In the genomic region with DNA sequence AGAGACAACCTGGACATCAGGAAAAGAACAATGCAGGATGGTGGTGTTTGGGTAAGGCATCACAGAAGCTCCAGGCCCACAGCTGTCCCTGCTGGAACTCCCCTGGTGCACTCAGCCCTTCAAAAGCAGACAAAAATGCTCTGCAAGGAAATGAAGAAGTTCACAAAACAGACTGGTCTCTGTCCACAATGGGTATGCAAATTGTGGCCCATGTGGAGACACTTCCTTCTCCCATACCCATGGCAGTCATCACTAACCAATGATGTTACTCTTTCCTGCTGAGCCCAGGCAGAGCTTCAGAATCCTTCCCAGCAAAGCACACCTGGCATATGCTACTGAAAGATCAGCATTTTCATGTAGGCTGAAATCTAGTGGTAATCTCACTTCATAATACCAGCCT, we compare ENCODE assay signal across 1 cellular context.
TF ChIP-seq lines count a peak whose summit lies in the region.

No MANE protein-coding gene starts in this region.

TF ChIP-seq in SK-N-SH treated with all-trans-retinoic acid at 6 μM for 48 hours, 23 proteins besides CTCF, POLR2A, EP300 and RAD21 (continued from another document):
- TF ChIP-seq ZNF8 (CRISPR knock-in tag; IDR thresholded peaks at IDR 0.05) (no peak), RARB (CRISPR knock-in tag; IDR thresholded peaks at IDR 0.05) (no peak), ZFP30 (CRISPR knock-in tag; IDR thresholded peaks at IDR 0.05) (no peak), ZC3H10 (CRISPR knock-in tag; IDR thresholded peaks at IDR 0.05) (no peak), ZNF565 (CRISPR knock-in tag; conservative IDR thresholded peaks at IDR 0.05; ENCODE audit: low read depth) (no peak), ESRRG (CRISPR knock-in tag; IDR thresholded peaks at IDR 0.05) (no peak), ZFP3 (CRISPR knock-in tag; IDR thresholded peaks at IDR 0.05) (no peak)
- TF ChIP-seq, protein P1, sequence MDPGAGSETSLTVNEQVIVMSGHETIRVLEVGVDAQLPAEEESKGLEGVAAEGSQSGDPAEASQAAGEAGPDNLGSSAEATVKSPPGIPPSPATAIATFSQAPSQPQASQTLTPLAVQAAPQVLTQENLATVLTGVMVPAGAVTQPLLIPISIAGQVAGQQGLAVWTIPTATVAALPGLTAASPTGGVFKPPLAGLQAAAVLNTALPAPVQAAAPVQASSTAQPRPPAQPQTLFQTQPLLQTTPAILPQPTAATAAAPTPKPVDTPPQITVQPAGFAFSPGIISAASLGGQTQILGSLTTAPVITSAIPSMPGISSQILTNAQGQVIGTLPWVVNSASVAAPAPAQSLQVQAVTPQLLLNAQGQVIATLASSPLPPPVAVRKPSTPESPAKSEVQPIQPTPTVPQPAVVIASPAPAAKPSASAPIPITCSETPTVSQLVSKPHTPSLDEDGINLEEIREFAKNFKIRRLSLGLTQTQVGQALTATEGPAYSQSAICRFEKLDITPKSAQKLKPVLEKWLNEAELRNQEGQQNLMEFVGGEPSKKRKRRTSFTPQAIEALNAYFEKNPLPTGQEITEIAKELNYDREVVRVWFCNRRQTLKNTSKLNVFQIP (CRISPR knock-in tag; IDR thresholded peaks at IDR 0.05; ENCODE audit: borderline replicate concordance, low read depth): no peak
- TF ChIP-seq, protein P2, sequence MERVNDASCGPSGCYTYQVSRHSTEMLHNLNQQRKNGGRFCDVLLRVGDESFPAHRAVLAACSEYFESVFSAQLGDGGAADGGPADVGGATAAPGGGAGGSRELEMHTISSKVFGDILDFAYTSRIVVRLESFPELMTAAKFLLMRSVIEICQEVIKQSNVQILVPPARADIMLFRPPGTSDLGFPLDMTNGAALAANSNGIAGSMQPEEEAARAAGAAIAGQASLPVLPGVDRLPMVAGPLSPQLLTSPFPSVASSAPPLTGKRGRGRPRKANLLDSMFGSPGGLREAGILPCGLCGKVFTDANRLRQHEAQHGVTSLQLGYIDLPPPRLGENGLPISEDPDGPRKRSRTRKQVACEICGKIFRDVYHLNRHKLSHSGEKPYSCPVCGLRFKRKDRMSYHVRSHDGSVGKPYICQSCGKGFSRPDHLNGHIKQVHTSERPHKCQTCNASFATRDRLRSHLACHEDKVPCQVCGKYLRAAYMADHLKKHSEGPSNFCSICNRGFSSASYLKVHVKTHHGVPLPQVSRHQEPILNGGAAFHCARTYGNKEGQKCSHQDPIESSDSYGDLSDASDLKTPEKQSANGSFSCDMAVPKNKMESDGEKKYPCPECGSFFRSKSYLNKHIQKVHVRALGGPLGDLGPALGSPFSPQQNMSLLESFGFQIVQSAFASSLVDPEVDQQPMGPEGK (CRISPR knock-in tag; IDR thresholded peaks at IDR 0.05; ENCODE audit: borderline replicate concordance): no peak
